In the genomic region with DNA sequence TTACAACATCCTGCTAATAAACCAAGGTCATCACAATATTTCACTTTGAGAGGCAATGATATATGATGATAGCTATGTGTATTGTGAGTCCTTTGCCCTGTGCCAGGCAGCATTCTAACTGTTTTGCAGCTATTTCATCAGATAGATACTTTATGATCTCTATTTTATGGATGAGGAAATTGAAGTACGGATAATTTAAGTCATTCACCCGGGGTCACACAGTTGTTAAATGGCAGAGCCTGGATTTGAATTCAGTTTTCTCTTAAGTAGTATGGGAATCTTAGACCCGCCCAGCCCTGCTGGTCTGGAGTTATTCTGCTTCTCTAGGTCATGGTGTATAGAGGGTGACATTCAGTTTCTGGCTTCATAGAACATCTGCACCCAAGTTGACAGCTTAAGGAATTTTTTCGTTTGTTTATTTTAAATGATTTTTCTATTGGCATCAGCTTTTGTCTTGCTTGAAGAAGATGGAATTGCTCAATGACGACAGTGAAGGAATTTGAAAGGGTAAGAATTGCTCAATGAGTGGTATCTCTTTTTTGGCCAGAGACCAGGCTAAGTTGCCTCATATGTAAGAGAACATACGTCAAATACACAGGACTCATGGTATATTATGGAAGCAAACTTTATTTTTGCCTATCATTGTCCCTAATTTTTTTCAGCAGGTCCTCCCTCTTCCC, we compare ENCODE assay signal across 14 cellular contexts. TPM values are rescaled to one million over a fixed set of nuclear protein-coding genes. Genes with fewer than 3 reads are reported as not detected.
DNase-seq lines count a peak whose midpoint lies in the region; ATAC-seq lines count a peak whose summit lies in the region.
"Had no signal": no experiment of that assay in that cellular context is flagged by ENCODE, and none has a peak within 500 bp of the region (broad histone marks: within the 10 kb centered on the region; RNA-seq: fewer than 3 reads in every experiment).

No MANE protein-coding gene starts in this region.

- no peak for ATAC-seq in activated T-cell treated with anti-CD3 and anti-CD28 coated beads, Interleukin-2, amount 50 U/mL, for 4 hours
- ATAC-seq in stimulated activated naive B cell treated with anti-CD40 and anti-IgM and Interleukin-4, amounts not matched to agents 10 μg/mL and 1 μg/mL and 100 μg/mL, for 72 hours (replicated peaks): no peak
- no peak for ATAC-seq in aorta (ENCODE audit: low FRiP score)

- H3K36me3 ChIP-seq in SJSA1 (no peaks in the 10 kb centered on the region), aorta (ENCODE audit: control insufficient read depth in 1 of 2, insufficient read depth in 2 of 2, low read length in 1 of 2) (no peaks in the 10 kb centered on the region)

- 80 to 81% methylated on average over 6 of the region's 6 CpGs for WGBS in aorta, 2 donors

- DNase-seq in GM04503 (ENCODE audit: low read depth): peak; percentile 58
- DNase-seq in SJSA1 (ENCODE audit: low read depth in 1 of 2, low spot score in 2 of 2): peak; percentile 10 to 13
- DNase-seq in fibroblast of peridontal ligament (ENCODE audit: extremely low read depth): peak; percentile 84
- no peak for DNase-seq in substantia nigra (lab: John Stamatoyannopoulos, UW)
- no peak for DNase-seq in activated T-cell treated with anti-CD3 and anti-CD28 coated beads, Interleukin-2, amount 50 U/mL, for 4 hours
- DNase-seq in stimulated activated naive B cell treated with anti-CD40 and anti-IgM and Interleukin-4, amounts not matched to agents 10 μg/mL and 1 μg/mL and 100 μg/mL, for 72 hours: no peak
- no peak for DNase-seq in aorta
- DNase-seq: NCI-H1694 treated with DMSO at 0.1 percent for 48 hours; NCI-H774; stimulated activated CD4-positive, alpha-beta T cell treated with anti-CD3 and anti-CD28 coated beads, Interleukin-4, amount 100 ng/mL, for 1 hour; stimulated activated naive CD4-positive, alpha-beta T cell had no signal

- peaks cover 10% of the 10 kb centered on the region for H3K4me1 ChIP-seq in SJSA1 (replicated peaks)
- H3K4me1 ChIP-seq in aorta (ENCODE audit: control insufficient read depth in 1 of 2, insufficient read depth in 2 of 2, low read length in 2 of 2): no peaks in the 10 kb centered on the region

- H3K9me3 ChIP-seq in SJSA1 (replicated peaks) (no peaks in the 10 kb centered on the region), aorta (ENCODE audit: control insufficient read depth, low read length) (no peaks in the 10 kb centered on the region)

- peaks cover under 1% of the 10 kb centered on the region for H3K27me3 Mint-ChIP-seq in activated T-cell treated with anti-CD3 and anti-CD28 coated beads, Interleukin-2, amount 50 U/mL, for 4 hours (ENCODE audit: low read depth)
- peaks cover 14 to 22% of the 10 kb centered on the region in 2 donors for H3K27me3 Mint-ChIP-seq in stimulated activated naive B cell treated with anti-CD40 and anti-IgM and Interleukin-4, amounts not matched to agents 10 μg/mL and 1 μg/mL and 100 μg/mL, for 72 hours

- peaks cover 3% of the 10 kb centered on the region for H3K4me1 Mint-ChIP-seq in activated T-cell treated with anti-CD3 and anti-CD28 coated beads, Interleukin-2, amount 50 U/mL, for 4 hours (ENCODE audit: low read depth)
- peaks cover 5 to 7% of the 10 kb centered on the region in 2 donors for H3K4me1 Mint-ChIP-seq in stimulated activated naive B cell treated with anti-CD40 and anti-IgM and Interleukin-4, amounts not matched to agents 10 μg/mL and 1 μg/mL and 100 μg/mL, for 72 hours
- H3K4me1 Mint-ChIP-seq: activated naive CD4-positive, alpha-beta T cell treated with anti-CD3 and anti-CD28 coated beads, Interleukin-2, amount 50 U/mL, for 24 hours had no signal

- H3K27ac Mint-ChIP-seq in stimulated activated naive B cell treated with anti-CD40 and anti-IgM and Interleukin-4, amounts not matched to agents 10 μg/mL and 1 μg/mL and 100 μg/mL, for 72 hours: no peak overlapping the region
- H3K27ac Mint-ChIP-seq: activated naive CD4-positive, alpha-beta T cell treated with anti-CD3 and anti-CD28 coated beads, Interleukin-2, amount 50 U/mL, for 24 hours; dendritic cell treated with granulocyte-macrophage colony-stimulating factor and Interleukin-4, amounts not matched to agents 40 ng/mL and 50 ng/mL, for 4 days had no signal

- H3K27ac ChIP-seq in SJSA1 (no peak overlapping the region), substantia nigra (ENCODE audit: low read depth, low read length, poor library complexity, severe bottlenecking) (peak overlapping the region; percentile 91), aorta (ENCODE audit: low read depth in 1 of 2, low read length in 2 of 2) (no peak overlapping the region)
- H3K27ac ChIP-seq: VCaP had no signal

- no peaks in the 10 kb centered on the region for H3K36me3 Mint-ChIP-seq in activated T-cell treated with anti-CD3 and anti-CD28 coated beads, Interleukin-2, amount 50 U/mL, for 4 hours (ENCODE audit: insufficient read depth)
- H3K36me3 Mint-ChIP-seq in stimulated activated naive B cell treated with anti-CD40 and anti-IgM and Interleukin-4, amounts not matched to agents 10 μg/mL and 1 μg/mL and 100 μg/mL, for 72 hours: no peaks in the 10 kb centered on the region
- H3K36me3 Mint-ChIP-seq: activated naive CD4-positive, alpha-beta T cell treated with anti-CD3 and anti-CD28 coated beads, Interleukin-2, amount 50 U/mL, for 24 hours had no signal

- H3K9me3 Mint-ChIP-seq in activated T-cell treated with anti-CD3 and anti-CD28 coated beads, Interleukin-2, amount 50 U/mL, for 4 hours: no peaks in the 10 kb centered on the region
- H3K9me3 Mint-ChIP-seq in stimulated activated naive B cell treated with anti-CD40 and anti-IgM and Interleukin-4, amounts not matched to agents 10 μg/mL and 1 μg/mL and 100 μg/mL, for 72 hours: no peaks in the 10 kb centered on the region
- H3K9me3 Mint-ChIP-seq: activated naive CD4-positive, alpha-beta T cell treated with anti-CD3 and anti-CD28 coated beads, Interleukin-2, amount 50 U/mL, for 24 hours; dendritic cell treated with granulocyte-macrophage colony-stimulating factor and Interleukin-4, amounts not matched to agents 40 ng/mL and 50 ng/mL, for 4 days had no signal

- no peaks in the 10 kb centered on the region for H3K27me3 ChIP-seq in SJSA1 (replicated peaks)
- H3K27me3 ChIP-seq in aorta (ENCODE audit: control insufficient read depth in 1 of 2, insufficient read depth in 2 of 2, low read length in 1 of 2): no peaks in the 10 kb centered on the region

- no peak overlapping the region for H3K4me3 Mint-ChIP-seq in activated T-cell treated with anti-CD3 and anti-CD28 coated beads, Interleukin-2, amount 50 U/mL, for 4 hours
- no peak overlapping the region for H3K4me3 Mint-ChIP-seq in stimulated activated naive B cell treated with anti-CD40 and anti-IgM and Interleukin-4, amounts not matched to agents 10 μg/mL and 1 μg/mL and 100 μg/mL, for 72 hours
- H3K4me3 Mint-ChIP-seq: activated naive CD4-positive, alpha-beta T cell treated with anti-CD3 and anti-CD28 coated beads, Interleukin-2, amount 50 U/mL, for 24 hours; dendritic cell treated with granulocyte-macrophage colony-stimulating factor and Interleukin-4, amounts not matched to agents 40 ng/mL and 50 ng/mL, for 4 days had no signal

- H3K4me3 ChIP-seq in SJSA1 (no peak overlapping the region), aorta (ENCODE audit: low read length in 2 of 2) (no peak overlapping the region)

- intact Hi-C loops in aorta (cut with DNase I): loop anchor here in 1 of 2 donors (10.0 kb wide), 1 partner anchor 178 kb away; no protein-coding TSS in a partner anchor

RNA-seq across cellular contexts. Expression of gene PRR5L, which starts 1.0 kb away (rescaled TPM):
- 41.3 and 43.0 TPM in 2 replicates for total RNA-seq in SJSA1 (2014; rRNA removed; shearing (Covaris generic))
- 1 to 10 TPM; 5.1 to 10.0 (median 8.5) TPM for total RNA-seq in activated T-cell treated with anti-CD3 and anti-CD28 coated beads, Interleukin-2, amount 50 U/mL, for 4 hours
- 10 to 100 TPM in 1 of 2 donors, 1 to 10 TPM in 1; 4.7 to 15.3 TPM for total RNA-seq in aorta
- polyA plus RNA-seq in aorta: 1 to 10 TPM; 3.3 to 6.0 TPM

RNA-seq across cellular contexts. Expression of gene COMMD9, which starts 7.8 kb away (rescaled TPM):
- total RNA-seq in SJSA1 (2014; rRNA removed; shearing (Covaris generic)): 58.3 and 72.1 TPM in 2 replicates
- total RNA-seq in activated T-cell treated with anti-CD3 and anti-CD28 coated beads, Interleukin-2, amount 50 U/mL, for 4 hours: 10 to 100 TPM; 47.0 to 55.4 (median 53.1) TPM
- total RNA-seq in aorta: 10 to 100 TPM; 30.2 to 37.5 TPM
- polyA plus RNA-seq in aorta: 10 to 100 TPM; 23.6 to 28.9 TPM

Comparison
In these comparisons a context has a peak if more than half of its experiments do, and no peak if none do; other contexts are left out.
1. DNase-seq: peak in GM04503 (single experiment), SJSA1 (2 of 2) and fibroblast of peridontal ligament (single experiment); none in substantia nigra (0 of 49), activated T-cell treated with anti-CD3 and anti-CD28 coated beads, Interleukin-2, amount 50 U/mL, for 4 hours (single experiment), stimulated activated naive B cell treated with anti-CD40 and anti-IgM and Interleukin-4, amounts not matched to agents 10 μg/mL and 1 μg/mL and 100 μg/mL, for 72 hours (single experiment) and aorta (0 of 2).